1 cellular context compared by ENCODE assay signal in the genomic region with DNA sequence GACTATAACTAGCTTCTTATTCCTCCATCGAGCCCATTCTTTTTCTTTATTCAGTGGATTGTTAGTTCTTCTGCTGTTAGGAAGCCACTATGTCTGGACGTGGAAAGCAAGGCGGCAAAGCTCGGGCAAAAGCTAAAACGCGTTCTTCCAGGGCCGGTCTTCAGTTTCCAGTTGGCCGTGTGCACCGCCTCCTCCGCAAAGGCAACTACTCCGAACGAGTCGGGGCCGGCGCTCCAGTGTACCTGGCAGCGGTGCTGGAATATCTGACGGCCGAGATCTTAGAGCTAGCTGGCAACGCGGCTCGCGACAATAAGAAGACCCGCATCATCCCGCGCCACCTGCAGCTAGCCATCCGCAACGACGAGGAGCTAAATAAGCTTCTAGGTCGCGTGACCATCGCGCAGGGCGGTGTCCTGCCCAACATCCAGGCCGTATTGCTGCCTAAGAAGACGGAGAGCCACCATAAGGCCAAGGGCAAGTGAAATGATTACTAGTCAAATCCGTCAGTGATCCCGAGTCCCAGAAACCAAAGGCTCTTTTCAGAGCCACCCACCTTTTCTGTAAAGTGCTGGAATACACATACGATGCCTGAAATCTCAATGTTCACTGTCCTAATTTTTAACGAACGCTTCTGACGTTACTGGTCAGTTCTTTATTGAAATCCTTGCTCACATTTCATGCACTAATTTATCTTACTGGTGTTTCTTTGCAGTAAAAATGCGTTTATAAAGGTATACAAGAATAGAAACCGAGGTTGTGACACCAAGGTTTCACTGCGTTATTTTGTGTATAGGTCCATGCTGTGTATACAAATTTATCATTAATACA.
TF ChIP-seq lines count a peak whose summit lies in the region.

No MANE protein-coding gene starts in this region.

TF ChIP-seq in SK-N-SH, 30 proteins besides CTCF, POLR2A, EP300 and RAD21 (continued from another document):
- TF ChIP-seq, protein P1, sequence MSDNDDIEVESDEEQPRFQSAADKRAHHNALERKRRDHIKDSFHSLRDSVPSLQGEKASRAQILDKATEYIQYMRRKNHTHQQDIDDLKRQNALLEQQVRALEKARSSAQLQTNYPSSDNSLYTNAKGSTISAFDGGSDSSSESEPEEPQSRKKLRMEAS (IDR thresholded peaks at IDR 0.05; ENCODE audit: low read depth): peak; percentile 22; the same call in 1 of the 2 replicates
- peak; percentile 32; the same call in 1 of the 2 replicates for TF ChIP-seq TEAD4 (IDR thresholded peaks at IDR 0.05; ENCODE audit: borderline replicate concordance, insufficient read depth)
- peak; percentile 40; the same call in 1 of the 2 replicates for TF ChIP-seq ELF1 (IDR thresholded peaks at IDR 0.05)
- no peak for TF ChIP-seq FOXJ3 (CRISPR knock-in tag; IDR thresholded peaks at IDR 0.05)
- 0 out of 2 replicates have a peak, but pooled peaks have one; percentile 12 for TF ChIP-seq TCF12 (IDR thresholded peaks at IDR 0.05)
- TF ChIP-seq, protein P2, sequence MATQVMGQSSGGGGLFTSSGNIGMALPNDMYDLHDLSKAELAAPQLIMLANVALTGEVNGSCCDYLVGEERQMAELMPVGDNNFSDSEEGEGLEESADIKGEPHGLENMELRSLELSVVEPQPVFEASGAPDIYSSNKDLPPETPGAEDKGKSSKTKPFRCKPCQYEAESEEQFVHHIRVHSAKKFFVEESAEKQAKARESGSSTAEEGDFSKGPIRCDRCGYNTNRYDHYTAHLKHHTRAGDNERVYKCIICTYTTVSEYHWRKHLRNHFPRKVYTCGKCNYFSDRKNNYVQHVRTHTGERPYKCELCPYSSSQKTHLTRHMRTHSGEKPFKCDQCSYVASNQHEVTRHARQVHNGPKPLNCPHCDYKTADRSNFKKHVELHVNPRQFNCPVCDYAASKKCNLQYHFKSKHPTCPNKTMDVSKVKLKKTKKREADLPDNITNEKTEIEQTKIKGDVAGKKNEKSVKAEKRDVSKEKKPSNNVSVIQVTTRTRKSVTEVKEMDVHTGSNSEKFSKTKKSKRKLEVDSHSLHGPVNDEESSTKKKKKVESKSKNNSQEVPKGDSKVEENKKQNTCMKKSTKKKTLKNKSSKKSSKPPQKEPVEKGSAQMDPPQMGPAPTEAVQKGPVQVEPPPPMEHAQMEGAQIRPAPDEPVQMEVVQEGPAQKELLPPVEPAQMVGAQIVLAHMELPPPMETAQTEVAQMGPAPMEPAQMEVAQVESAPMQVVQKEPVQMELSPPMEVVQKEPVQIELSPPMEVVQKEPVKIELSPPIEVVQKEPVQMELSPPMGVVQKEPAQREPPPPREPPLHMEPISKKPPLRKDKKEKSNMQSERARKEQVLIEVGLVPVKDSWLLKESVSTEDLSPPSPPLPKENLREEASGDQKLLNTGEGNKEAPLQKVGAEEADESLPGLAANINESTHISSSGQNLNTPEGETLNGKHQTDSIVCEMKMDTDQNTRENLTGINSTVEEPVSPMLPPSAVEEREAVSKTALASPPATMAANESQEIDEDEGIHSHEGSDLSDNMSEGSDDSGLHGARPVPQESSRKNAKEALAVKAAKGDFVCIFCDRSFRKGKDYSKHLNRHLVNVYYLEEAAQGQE (IDR thresholded peaks at IDR 0.05; ENCODE audit: low read depth, low read length): no peak; the same call in 1 of the 2 replicates
- TF ChIP-seq, protein P3, sequence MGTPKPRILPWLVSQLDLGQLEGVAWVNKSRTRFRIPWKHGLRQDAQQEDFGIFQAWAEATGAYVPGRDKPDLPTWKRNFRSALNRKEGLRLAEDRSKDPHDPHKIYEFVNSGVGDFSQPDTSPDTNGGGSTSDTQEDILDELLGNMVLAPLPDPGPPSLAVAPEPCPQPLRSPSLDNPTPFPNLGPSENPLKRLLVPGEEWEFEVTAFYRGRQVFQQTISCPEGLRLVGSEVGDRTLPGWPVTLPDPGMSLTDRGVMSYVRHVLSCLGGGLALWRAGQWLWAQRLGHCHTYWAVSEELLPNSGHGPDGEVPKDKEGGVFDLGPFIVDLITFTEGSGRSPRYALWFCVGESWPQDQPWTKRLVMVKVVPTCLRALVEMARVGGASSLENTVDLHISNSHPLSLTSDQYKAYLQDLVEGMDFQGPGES (IDR thresholded peaks at IDR 0.05; ENCODE audit: low read depth, low read length): no peak
- peak; percentile 51 for TF ChIP-seq TAF1 (IDR thresholded peaks at IDR 0.05; ENCODE audit: borderline replicate concordance, low read depth, low read length)
